1 cellular context compared by ENCODE assay signal in the genomic region with DNA sequence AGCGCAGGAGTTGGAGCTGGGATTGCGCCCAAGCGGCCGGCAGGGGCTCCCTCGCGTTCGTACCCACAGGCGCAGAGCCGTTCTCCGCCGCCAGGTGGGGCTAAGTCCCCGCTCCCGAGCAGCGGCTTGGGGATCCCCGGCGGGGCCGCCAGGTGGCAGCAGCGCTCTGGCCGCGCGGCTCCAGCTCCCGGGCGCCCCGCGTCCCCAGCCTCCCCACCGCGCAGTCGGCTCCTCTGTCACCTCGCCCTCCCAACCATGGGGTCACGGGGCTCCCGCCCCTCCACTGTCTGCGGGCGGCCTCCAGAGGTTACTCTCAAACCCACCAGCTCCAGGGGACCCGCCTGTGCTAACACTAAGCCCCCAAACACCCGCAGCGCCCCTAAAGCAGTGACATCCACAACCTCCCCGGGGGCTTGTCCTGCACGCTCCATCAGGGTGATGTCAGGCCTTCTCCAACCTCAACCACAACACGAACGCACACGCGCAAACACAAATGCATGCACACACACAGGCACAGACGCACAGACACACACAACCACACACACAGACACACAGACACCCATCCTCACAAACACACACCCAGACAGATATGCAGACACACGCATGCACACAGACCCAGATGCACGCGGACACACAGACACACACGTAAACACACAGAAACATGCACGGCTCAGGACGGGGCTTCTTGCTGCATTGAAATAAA.
TF ChIP-seq lines count a peak whose summit lies in the region.

No MANE protein-coding gene starts in this region.

TF ChIP-seq in K562, 482 proteins besides CTCF, POLR2A, EP300 and RAD21 (continued from another document and continues in another):
- TF ChIP-seq, protein P1, sequence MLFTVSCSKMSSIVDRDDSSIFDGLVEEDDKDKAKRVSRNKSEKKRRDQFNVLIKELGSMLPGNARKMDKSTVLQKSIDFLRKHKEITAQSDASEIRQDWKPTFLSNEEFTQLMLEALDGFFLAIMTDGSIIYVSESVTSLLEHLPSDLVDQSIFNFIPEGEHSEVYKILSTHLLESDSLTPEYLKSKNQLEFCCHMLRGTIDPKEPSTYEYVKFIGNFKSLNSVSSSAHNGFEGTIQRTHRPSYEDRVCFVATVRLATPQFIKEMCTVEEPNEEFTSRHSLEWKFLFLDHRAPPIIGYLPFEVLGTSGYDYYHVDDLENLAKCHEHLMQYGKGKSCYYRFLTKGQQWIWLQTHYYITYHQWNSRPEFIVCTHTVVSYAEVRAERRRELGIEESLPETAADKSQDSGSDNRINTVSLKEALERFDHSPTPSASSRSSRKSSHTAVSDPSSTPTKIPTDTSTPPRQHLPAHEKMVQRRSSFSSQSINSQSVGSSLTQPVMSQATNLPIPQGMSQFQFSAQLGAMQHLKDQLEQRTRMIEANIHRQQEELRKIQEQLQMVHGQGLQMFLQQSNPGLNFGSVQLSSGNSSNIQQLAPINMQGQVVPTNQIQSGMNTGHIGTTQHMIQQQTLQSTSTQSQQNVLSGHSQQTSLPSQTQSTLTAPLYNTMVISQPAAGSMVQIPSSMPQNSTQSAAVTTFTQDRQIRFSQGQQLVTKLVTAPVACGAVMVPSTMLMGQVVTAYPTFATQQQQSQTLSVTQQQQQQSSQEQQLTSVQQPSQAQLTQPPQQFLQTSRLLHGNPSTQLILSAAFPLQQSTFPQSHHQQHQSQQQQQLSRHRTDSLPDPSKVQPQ (CRISPR knock-in tag; IDR thresholded peaks at IDR 0.05; ENCODE audit: borderline replicate concordance): no peak
- TF ChIP-seq NCOA2 (IDR thresholded peaks at IDR 0.05; ENCODE audit: partially characterized antibody in 2 of 2) (no peak), MEIS2 (IDR thresholded peaks at IDR 0.05; ENCODE audit: partially characterized antibody) (no peak), ZNF583 (CRISPR knock-in tag; IDR thresholded peaks at IDR 0.05) (no peak), RAD51 (IDR thresholded peaks at IDR 0.05; ENCODE audit: borderline replicate concordance, low read depth) (no peak), SETDB1 (IDR thresholded peaks at IDR 0.05; ENCODE audit: low read length) (no peak), SP1 (CRISPR knock-in tag; IDR thresholded peaks at IDR 0.05) (no peak), STAT5A (IDR thresholded peaks at IDR 0.05; ENCODE audit: borderline replicate concordance, low read length) (no peak), ZNF830 (CRISPR knock-in tag; IDR thresholded peaks at IDR 0.05) (no peak), ELF2 (CRISPR knock-in tag; IDR thresholded peaks at IDR 0.05) (no peak), KDM1A (IDR thresholded peaks at IDR 0.05) (no peak), PPARD (CRISPR knock-in tag; IDR thresholded peaks at IDR 0.05) (no peak), BMI1 (IDR thresholded peaks at IDR 0.05; ENCODE audit: low read length) (no peak), THRAP3 (IDR thresholded peaks at IDR 0.05; ENCODE audit: borderline replicate concordance) (no peak), ZNF644 (tag; IDR thresholded peaks at IDR 0.05; ENCODE audit: low read depth) (no peak), ATF7 (IDR thresholded peaks at IDR 0.05) (peak; percentile 56; the same call in 1 of the 2 replicates), ETV1 (tag; conservative IDR thresholded peaks at IDR 0.05; ENCODE audit: low read depth) (no peak), JUN (IDR thresholded peaks at IDR 0.05; ENCODE audit: borderline replicate concordance, low read depth, low read length) (peak; percentile 62; the same call in 1 of the 2 replicates), JUN (CRISPR knock-in tag; IDR thresholded peaks at IDR 0.05; ENCODE audit: borderline replicate concordance) (no peak), GATA2 (CRISPR knock-in tag; IDR thresholded peaks at IDR 0.05) (no peak), SMAD4 (CRISPR knock-in tag; conservative IDR thresholded peaks at IDR 0.05) (no peak), TCFL5 (CRISPR knock-in tag; conservative IDR thresholded peaks at IDR 0.05) (no peak), ZNF217 (CRISPR knock-in tag; IDR thresholded peaks at IDR 0.05) (no peak), CHD2 (IDR thresholded peaks at IDR 0.05; ENCODE audit: low read depth, low read length) (no peak), ZNF175 (CRISPR knock-in tag; IDR thresholded peaks at IDR 0.05; ENCODE audit: low read depth) (no peak), EHMT2 (IDR thresholded peaks at IDR 0.05) (no peak), SPI1 (IDR thresholded peaks at IDR 0.05; ENCODE audit: borderline replicate concordance, low read depth, low read length) (no peak), XRCC5 (IDR thresholded peaks at IDR 0.05; ENCODE audit: low read depth, low read length) (peak; percentile 94; the same call in 1 of the 2 replicates), POLR3G (IDR thresholded peaks at IDR 0.05; ENCODE audit: extremely low read depth, insufficient read length, insufficient replicate concordance) (no peak), ZNF212 (CRISPR knock-in tag; IDR thresholded peaks at IDR 0.05) (no peak)
- TF ChIP-seq, protein P2, sequence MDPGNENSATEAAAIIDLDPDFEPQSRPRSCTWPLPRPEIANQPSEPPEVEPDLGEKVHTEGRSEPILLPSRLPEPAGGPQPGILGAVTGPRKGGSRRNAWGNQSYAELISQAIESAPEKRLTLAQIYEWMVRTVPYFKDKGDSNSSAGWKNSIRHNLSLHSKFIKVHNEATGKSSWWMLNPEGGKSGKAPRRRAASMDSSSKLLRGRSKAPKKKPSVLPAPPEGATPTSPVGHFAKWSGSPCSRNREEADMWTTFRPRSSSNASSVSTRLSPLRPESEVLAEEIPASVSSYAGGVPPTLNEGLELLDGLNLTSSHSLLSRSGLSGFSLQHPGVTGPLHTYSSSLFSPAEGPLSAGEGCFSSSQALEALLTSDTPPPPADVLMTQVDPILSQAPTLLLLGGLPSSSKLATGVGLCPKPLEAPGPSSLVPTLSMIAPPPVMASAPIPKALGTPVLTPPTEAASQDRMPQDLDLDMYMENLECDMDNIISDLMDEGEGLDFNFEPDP (CRISPR knock-in tag; IDR thresholded peaks at IDR 0.05): no peak
- TF ChIP-seq, protein P3, sequence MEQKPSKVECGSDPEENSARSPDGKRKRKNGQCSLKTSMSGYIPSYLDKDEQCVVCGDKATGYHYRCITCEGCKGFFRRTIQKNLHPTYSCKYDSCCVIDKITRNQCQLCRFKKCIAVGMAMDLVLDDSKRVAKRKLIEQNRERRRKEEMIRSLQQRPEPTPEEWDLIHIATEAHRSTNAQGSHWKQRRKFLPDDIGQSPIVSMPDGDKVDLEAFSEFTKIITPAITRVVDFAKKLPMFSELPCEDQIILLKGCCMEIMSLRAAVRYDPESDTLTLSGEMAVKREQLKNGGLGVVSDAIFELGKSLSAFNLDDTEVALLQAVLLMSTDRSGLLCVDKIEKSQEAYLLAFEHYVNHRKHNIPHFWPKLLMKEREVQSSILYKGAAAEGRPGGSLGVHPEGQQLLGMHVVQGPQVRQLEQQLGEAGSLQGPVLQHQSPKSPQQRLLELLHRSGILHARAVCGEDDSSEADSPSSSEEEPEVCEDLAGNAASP (IDR thresholded peaks at IDR 0.05): no peak
- TF ChIP-seq, protein P4, sequence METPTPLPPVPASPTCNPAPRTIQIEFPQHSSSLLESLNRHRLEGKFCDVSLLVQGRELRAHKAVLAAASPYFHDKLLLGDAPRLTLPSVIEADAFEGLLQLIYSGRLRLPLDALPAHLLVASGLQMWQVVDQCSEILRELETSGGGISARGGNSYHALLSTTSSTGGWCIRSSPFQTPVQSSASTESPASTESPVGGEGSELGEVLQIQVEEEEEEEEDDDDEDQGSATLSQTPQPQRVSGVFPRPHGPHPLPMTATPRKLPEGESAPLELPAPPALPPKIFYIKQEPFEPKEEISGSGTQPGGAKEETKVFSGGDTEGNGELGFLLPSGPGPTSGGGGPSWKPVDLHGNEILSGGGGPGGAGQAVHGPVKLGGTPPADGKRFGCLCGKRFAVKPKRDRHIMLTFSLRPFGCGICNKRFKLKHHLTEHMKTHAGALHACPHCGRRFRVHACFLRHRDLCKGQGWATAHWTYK (CRISPR knock-in tag; IDR thresholded peaks at IDR 0.05): no peak
- TF ChIP-seq, protein P5, sequence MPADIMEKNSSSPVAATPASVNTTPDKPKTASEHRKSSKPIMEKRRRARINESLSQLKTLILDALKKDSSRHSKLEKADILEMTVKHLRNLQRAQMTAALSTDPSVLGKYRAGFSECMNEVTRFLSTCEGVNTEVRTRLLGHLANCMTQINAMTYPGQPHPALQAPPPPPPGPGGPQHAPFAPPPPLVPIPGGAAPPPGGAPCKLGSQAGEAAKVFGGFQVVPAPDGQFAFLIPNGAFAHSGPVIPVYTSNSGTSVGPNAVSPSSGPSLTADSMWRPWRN (IDR thresholded peaks at IDR 0.05; ENCODE audit: low read depth): no peak
- TF ChIP-seq, protein P6, sequence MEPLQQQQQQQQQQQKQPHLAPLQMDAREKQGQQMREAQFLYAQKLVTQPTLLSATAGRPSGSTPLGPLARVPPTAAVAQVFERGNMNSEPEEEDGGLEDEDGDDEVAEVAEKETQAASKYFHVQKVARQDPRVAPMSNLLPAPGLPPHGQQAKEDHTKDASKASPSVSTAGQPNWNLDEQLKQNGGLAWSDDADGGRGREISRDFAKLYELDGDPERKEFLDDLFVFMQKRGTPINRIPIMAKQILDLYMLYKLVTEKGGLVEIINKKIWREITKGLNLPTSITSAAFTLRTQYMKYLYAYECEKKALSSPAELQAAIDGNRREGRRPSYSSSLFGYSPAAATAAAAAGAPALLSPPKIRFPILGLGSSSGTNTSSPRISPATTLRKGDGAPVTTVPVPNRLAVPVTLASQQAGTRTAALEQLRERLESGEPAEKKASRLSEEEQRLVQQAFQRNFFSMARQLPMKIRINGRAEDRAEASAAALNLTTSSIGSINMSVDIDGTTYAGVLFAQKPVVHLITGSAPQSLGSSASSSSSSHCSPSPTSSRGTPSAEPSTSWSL (CRISPR knock-in tag; IDR thresholded peaks at IDR 0.05; ENCODE audit: borderline replicate concordance): no peak
- TF ChIP-seq, protein P7, sequence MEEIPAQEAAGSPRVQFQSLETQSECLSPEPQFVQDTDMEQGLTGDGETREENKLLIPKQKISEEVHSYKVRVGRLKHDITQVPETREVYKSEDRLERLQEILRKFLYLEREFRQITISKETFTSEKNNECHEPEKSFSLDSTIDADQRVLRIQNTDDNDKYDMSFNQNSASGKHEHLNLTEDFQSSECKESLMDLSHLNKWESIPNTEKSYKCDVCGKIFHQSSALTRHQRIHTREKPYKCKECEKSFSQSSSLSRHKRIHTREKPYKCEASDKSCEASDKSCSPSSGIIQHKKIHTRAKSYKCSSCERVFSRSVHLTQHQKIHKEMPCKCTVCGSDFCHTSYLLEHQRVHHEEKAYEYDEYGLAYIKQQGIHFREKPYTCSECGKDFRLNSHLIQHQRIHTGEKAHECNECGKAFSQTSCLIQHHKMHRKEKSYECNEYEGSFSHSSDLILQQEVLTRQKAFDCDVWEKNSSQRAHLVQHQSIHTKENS (CRISPR knock-in tag; IDR thresholded peaks at IDR 0.05): no peak
- TF ChIP-seq, protein P8, sequence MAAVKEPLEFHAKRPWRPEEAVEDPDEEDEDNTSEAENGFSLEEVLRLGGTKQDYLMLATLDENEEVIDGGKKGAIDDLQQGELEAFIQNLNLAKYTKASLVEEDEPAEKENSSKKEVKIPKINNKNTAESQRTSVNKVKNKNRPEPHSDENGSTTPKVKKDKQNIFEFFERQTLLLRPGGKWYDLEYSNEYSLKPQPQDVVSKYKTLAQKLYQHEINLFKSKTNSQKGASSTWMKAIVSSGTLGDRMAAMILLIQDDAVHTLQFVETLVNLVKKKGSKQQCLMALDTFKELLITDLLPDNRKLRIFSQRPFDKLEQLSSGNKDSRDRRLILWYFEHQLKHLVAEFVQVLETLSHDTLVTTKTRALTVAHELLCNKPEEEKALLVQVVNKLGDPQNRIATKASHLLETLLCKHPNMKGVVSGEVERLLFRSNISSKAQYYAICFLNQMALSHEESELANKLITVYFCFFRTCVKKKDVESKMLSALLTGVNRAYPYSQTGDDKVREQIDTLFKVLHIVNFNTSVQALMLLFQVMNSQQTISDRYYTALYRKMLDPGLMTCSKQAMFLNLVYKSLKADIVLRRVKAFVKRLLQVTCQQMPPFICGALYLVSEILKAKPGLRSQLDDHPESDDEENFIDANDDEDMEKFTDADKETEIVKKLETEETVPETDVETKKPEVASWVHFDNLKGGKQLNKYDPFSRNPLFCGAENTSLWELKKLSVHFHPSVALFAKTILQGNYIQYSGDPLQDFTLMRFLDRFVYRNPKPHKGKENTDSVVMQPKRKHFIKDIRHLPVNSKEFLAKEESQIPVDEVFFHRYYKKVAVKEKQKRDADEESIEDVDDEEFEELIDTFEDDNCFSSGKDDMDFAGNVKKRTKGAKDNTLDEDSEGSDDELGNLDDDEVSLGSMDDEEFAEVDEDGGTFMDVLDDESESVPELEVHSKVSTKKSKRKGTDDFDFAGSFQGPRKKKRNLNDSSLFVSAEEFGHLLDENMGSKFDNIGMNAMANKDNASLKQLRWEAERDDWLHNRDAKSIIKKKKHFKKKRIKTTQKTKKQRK (IDR thresholded peaks at IDR 0.05; ENCODE audit: borderline replicate concordance, low read depth, low read length): no peak
- TF ChIP-seq, protein P9, sequence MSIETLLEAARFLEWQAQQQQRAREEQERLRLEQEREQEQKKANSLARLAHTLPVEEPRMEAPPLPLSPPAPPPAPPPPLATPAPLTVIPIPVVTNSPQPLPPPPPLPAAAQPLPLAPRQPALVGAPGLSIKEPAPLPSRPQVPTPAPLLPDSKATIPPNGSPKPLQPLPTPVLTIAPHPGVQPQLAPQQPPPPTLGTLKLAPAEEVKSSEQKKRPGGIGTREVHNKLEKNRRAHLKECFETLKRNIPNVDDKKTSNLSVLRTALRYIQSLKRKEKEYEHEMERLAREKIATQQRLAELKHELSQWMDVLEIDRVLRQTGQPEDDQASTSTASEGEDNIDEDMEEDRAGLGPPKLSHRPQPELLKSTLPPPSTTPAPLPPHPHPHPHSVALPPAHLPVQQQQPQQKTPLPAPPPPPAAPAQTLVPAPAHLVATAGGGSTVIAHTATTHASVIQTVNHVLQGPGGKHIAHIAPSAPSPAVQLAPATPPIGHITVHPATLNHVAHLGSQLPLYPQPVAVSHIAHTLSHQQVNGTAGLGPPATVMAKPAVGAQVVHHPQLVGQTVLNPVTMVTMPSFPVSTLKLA (conservative IDR thresholded peaks at IDR 0.05): no peak
- TF ChIP-seq, protein P10, sequence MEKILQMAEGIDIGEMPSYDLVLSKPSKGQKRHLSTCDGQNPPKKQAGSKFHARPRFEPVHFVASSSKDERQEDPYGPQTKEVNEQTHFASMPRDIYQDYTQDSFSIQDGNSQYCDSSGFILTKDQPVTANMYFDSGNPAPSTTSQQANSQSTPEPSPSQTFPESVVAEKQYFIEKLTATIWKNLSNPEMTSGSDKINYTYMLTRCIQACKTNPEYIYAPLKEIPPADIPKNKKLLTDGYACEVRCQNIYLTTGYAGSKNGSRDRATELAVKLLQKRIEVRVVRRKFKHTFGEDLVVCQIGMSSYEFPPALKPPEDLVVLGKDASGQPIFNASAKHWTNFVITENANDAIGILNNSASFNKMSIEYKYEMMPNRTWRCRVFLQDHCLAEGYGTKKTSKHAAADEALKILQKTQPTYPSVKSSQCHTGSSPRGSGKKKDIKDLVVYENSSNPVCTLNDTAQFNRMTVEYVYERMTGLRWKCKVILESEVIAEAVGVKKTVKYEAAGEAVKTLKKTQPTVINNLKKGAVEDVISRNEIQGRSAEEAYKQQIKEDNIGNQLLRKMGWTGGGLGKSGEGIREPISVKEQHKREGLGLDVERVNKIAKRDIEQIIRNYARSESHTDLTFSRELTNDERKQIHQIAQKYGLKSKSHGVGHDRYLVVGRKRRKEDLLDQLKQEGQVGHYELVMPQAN (IDR thresholded peaks at IDR 0.05; ENCODE audit: borderline replicate concordance): no peak
